In genomic region chr14:93994919-93995682, GRCh38 we compare ENCODE assay signal across 9 cellular contexts. TPM values are rescaled to one million over a fixed set of nuclear protein-coding genes. Genes with fewer than 3 reads are reported as not detected.
DNase-seq lines count a peak whose midpoint lies in the region; ATAC-seq, FAIRE-seq and TF ChIP-seq lines count a peak whose summit lies in the region.
"Had no signal": no experiment of that assay in that cellular context is flagged by ENCODE, and none has a peak within 500 bp of the region (broad histone marks: within the 10 kb centered on the region; RNA-seq: fewer than 3 reads in every experiment).

No MANE protein-coding gene starts in this region.

- H4K8ac ChIP-seq in trophoblast cell (ENCODE audit: low read depth, low read length): no peak overlapping the region

- no peak overlapping the region for H2BK120ac ChIP-seq in trophoblast cell (ENCODE audit: insufficient read depth, low read length, poor library complexity)

- no peak overlapping the region for H3K14ac ChIP-seq in trophoblast cell (ENCODE audit: low read length)

- no peaks in the 10 kb centered on the region for H3K79me1 ChIP-seq in trophoblast cell (ENCODE audit: low read length)

- H2AK5ac ChIP-seq in trophoblast cell (ENCODE audit: low read length): no peak overlapping the region

- ATAC-seq in GM18858 (IDR thresholded peaks at IDR 0.05; ENCODE audit: unreplicated experiment): no peak

- no CpG with 5 or more reads among the region's 13 CpGs for WGBS in trophoblast cell (ENCODE audit: extremely low coverage, insufficient coverage, insufficient read length)

- H3K9ac ChIP-seq in trophoblast cell (ENCODE audit: low read length): no peak overlapping the region

- peak; percentile 80 for FAIRE-seq in HTR-8/SVneo (lab: Jason Lieb, UNC)

- H3K36me3 ChIP-seq in uterus (no peaks in the 10 kb centered on the region), BE2C (no peaks in the 10 kb centered on the region), trophoblast cell (ENCODE audit: control insufficient read depth in 1 of 2, insufficient read depth in 2 of 2, low read length in 2 of 2) (no peaks in the 10 kb centered on the region)

- H2BK5ac ChIP-seq in trophoblast cell (ENCODE audit: low read depth, low read length, poor library complexity): no peak overlapping the region

- TF ChIP-seq CTCF in uterus (IDR thresholded peaks at IDR 0.05) (no peak), BE2C (IDR thresholded peaks at IDR 0.05; ENCODE audit: low read depth, low read length) (no peak)

- no peak overlapping the region for H2BK12ac ChIP-seq in trophoblast cell (ENCODE audit: low read length)

- H3K4ac ChIP-seq in trophoblast cell (ENCODE audit: low read depth, low read length): no peak overlapping the region

- H3K23ac ChIP-seq in trophoblast cell (ENCODE audit: low read length): no peak overlapping the region

- H3K4me3 ChIP-seq in uterus: no peak overlapping the region
- no peak overlapping the region for H3K4me3 ChIP-seq in BE2C (ENCODE audit: low read depth, low read length)
- no peak overlapping the region for H3K4me3 ChIP-seq in trophoblast cell (ENCODE audit: low read depth, low read length)

- TF ChIP-seq POLR2A in uterus (IDR thresholded peaks at IDR 0.05): no peak

- no peak overlapping the region for H3K18ac ChIP-seq in trophoblast cell (ENCODE audit: low read length)

- H3K9me3 ChIP-seq in uterus: no peaks in the 10 kb centered on the region
- no peaks in the 10 kb centered on the region for H3K9me3 ChIP-seq in BE2C
- H3K9me3 ChIP-seq in trophoblast cell (ENCODE audit: insufficient read depth, low read depth, low read length): no peaks in the 10 kb centered on the region

- intact Hi-C loops in uterus (cut with DNase I; ENCODE audit: low total_unique reads): no loop called here

- no peak overlapping the region for H3K4me2 ChIP-seq in trophoblast cell (ENCODE audit: low read length)

- H3K27me3 ChIP-seq in layer of hippocampus (ENCODE audit: control insufficient read depth, insufficient read depth, low read length) (peaks cover 4% of the 10 kb centered on the region), uterus (no peaks in the 10 kb centered on the region), BE2C (no peaks in the 10 kb centered on the region), trophoblast cell (ENCODE audit: insufficient read depth, low read length) (no peaks in the 10 kb centered on the region)

- H4K91ac ChIP-seq in trophoblast cell (ENCODE audit: low read depth, low read length): no peak overlapping the region

- H3K79me2 ChIP-seq in trophoblast cell (ENCODE audit: control insufficient read depth, insufficient read depth, low read length, poor library complexity): no peaks in the 10 kb centered on the region

- H3K27ac ChIP-seq in layer of hippocampus (ENCODE audit: low read depth, low read length): peak overlapping the region; percentile 30
- H3K27ac ChIP-seq in uterus: peak overlapping the region in 1 of 2 donors; percentile 69
- H3K27ac ChIP-seq in trophoblast cell (ENCODE audit: low read depth, low read length): no peak overlapping the region

- H3K4me1 ChIP-seq in uterus: no peaks in the 10 kb centered on the region
- no peaks in the 10 kb centered on the region for H3K4me1 ChIP-seq in BE2C
- H3K4me1 ChIP-seq in trophoblast cell (ENCODE audit: control insufficient read depth in 1 of 2, insufficient read depth in 2 of 2, low read length in 2 of 2): peaks cover 0 to 6% of the 10 kb centered on the region in 2 experiments

- DNase-seq in A172 (ENCODE audit: low spot score) (peak; percentile 86), HTR-8/SVneo (ENCODE audit: insufficient read length, low spot score) (peak; percentile 50), uterus (peak; percentile 59 to 66), BE2C (no peak), trophoblast cell (no peak)
- peak; percentile 42 for DNase-seq in activated naive CD8-positive, alpha-beta T cell treated with anti-CD3 and anti-CD28 coated beads, Interleukin-2, amount 50 U/mL, for 16 hours (ENCODE audit: low read depth, low spot score)

- H2AFZ ChIP-seq in trophoblast cell (ENCODE audit: insufficient read depth, low read length, poor library complexity): no peak overlapping the region

- no peak overlapping the region for H4K12ac ChIP-seq in trophoblast cell (ENCODE audit: low read depth, low read length)

RNA-seq across cellular contexts. Expression of gene CCDC197, which starts 2.0 kb away (rescaled TPM):
- not detected in 2 replicates for total RNA-seq in A172 (2014; rRNA removed; shearing (Covaris generic))
- not detected for total RNA-seq in uterus
- polyA plus RNA-seq in BE2C (2012; ENCODE audit: insufficient read depth, insufficient read length, low read depth): not detected
- 0.03 TPM in 1 of 2 replicates, not detected in the other for polyA plus RNA-seq in trophoblast cell (2013)
- total RNA-seq: natural killer cell treated with Interleukin-12 subunit alpha and Interleukin-12 subunit beta and Interleukin-15 and Interleukin-18, amount 100 ng/mL, for 72 hours had no signal

RNA-seq across cellular contexts. Expression of gene ASB2, which starts 18.7 kb away (rescaled TPM):
- total RNA-seq in A172 (2014; rRNA removed; shearing (Covaris generic)): not detected in 2 replicates
- total RNA-seq in uterus: 10 to 100 TPM; 11.8 to 84.1 (median 21.0) TPM
- polyA plus RNA-seq in BE2C (2012; ENCODE audit: insufficient read depth, insufficient read length, low read depth): not detected
- 0.83 and 1.3 TPM in 2 replicates for polyA plus RNA-seq in trophoblast cell (2013)

RNA-seq across cellular contexts. Expression of gene OTUB2, which starts 31.0 kb away (rescaled TPM):
- total RNA-seq in A172 (2014; rRNA removed; shearing (Covaris generic)): 0.53 and 1.2 TPM in 2 replicates
- 1 to 10 TPM in 1 of 4 donors, under 1 TPM in 1, not detected in 2; 0.37 to 3.8 TPM for total RNA-seq in uterus
- polyA plus RNA-seq in BE2C (2012; ENCODE audit: insufficient read depth, insufficient read length, low read depth): 1.3 TPM
- polyA plus RNA-seq in trophoblast cell (2013): 29.6 and 30.4 TPM in 2 replicates

Comparison
In these comparisons a context has a peak if more than half of its experiments do, and no peak if none do; other contexts are left out.
1. DNase-seq: peak in A172 (single experiment), HTR-8/SVneo (single experiment), activated naive CD8-positive, alpha-beta T cell treated with anti-CD3 and anti-CD28 coated beads, Interleukin-2, amount 50 U/mL, for 16 hours (single experiment) and uterus (2 of 2); none in BE2C (single experiment) and trophoblast cell (0 of 2).
2. RNA of gene ASB2, which starts 18.7 kb away (total RNA-seq): 11.8 to 84.1 TPM in uterus; not detected in A172; every median in the first group is over 10 times any median in the second.